21 cellular contexts compared by ENCODE assay signal in genomic region chr1:121594096-121594495, GRCh38.
"Had no signal": no experiment of that assay in that cellular context is flagged by ENCODE, and none has a peak within 500 bp of the region (broad histone marks: within the 10 kb centered on the region; RNA-seq: fewer than 3 reads in every experiment).

No MANE protein-coding gene starts in this region.

- H3K27ac ChIP-seq: KMS-11, SJSA1, SK-N-MC had no signal

- H3K4me2 ChIP-seq: KMS-11 had no signal

- H3K27me3 ChIP-seq: SJSA1 had no signal

- H3K4me1 ChIP-seq: SJSA1 had no signal

- H3K9ac ChIP-seq: KMS-11 had no signal

- FAIRE-seq: K562, RCC 7860 had no signal

- H3K9me3 ChIP-seq: SJSA1 had no signal

- DNase-seq: MM.1S, NCI-H1092 treated with DMSO at 0.1 percent for 48 hours, NCI-H1436, NCI-H187, NCI-H2029, NCI-H2081 treated with DMSO at 0.1 percent for 48 hours, NCI-H2171, NCI-H226, NCI-H446, NCI-H510A, NCI-H524 treated with DMSO at 0.1 percent for 48 hours, NCI-H69, NCI-H774, Right ventricle myocardium superior, RPMI8226, SIG-M5 had no signal

- H3K4me3 ChIP-seq: K562, SJSA1, SK-N-MC had no signal

- H3K36me3 ChIP-seq: SJSA1 had no signal
